17 cellular contexts compared by ENCODE assay signal in the genomic region with DNA sequence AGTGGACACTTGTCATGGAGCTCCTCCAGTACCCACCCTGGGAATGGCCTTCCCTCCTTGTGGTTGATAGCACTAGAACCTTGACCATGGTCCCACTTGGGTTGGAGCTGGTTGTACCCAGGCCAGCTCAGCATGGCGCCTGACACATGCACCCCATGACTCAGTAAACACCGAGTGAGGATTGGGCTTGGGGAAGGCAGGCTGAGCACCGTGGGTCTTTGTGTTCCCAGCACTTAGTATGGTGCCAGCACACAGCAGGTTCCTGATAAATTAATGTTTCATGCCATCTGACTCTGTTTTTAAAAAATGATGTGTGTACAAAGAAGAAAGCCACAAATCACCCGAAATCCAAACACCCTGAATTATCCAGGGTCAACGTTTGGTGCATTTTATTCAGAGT.
A peak's percentile ranks its signal among the peaks of the same experiment; 100 is the strongest.
DNase-seq lines count a peak whose midpoint lies in the region; ATAC-seq and TF ChIP-seq lines count a peak whose summit lies in the region.
"Had no signal": no experiment of that assay in that cellular context is flagged by ENCODE, and none has a peak within 500 bp of the region (broad histone marks: within the 10 kb centered on the region; RNA-seq: fewer than 3 reads in every experiment).

No MANE protein-coding gene starts in this region.

- DNase-seq in G401 (ENCODE audit: low spot score) (peak; percentile 67), NCI-H2081 (lab: John Stamatoyannopoulos, UW) (peak; percentile 53 to 92), endodermal cell (peak; percentile 14), aorta (peak; percentile 16 to 47), COLO668 (lab: John Stamatoyannopoulos, UW; ENCODE audit: unreplicated experiment) (no peak)
- no peak for DNase-seq in stimulated activated CD4-positive, alpha-beta T cell treated with anti-CD3 and anti-CD28 coated beads, Interleukin-4, amount 100 ng/mL, for 1 hour
- DNase-seq: DND-41, Karpas-422, NCI-H1930, NCI-H226, NCI-H524, NCI-H82, Peyer's patch had no signal

- no peak overlapping the region for H3K9ac ChIP-seq in endodermal cell (ENCODE audit: extremely low read depth, low read length, poor library complexity, severe bottlenecking)

- peaks cover 2% of the 10 kb centered on the region for H3K4me1 Mint-ChIP-seq in endodermal cell

- H3K36me3 Mint-ChIP-seq in endodermal cell (ENCODE audit: low read depth), result no peaks in the 10 kb centered on the region

- no peak for TF ChIP-seq CTCF in endodermal cell (conservative IDR thresholded peaks at IDR 0.05)

- H3K36me3 ChIP-seq in endodermal cell (ENCODE audit: control insufficient read depth, insufficient read depth, low read length), result no peaks in the 10 kb centered on the region
- no peaks in the 10 kb centered on the region for H3K36me3 ChIP-seq in aorta (ENCODE audit: control insufficient read depth in 1 of 2, insufficient read depth in 2 of 2, low read length in 1 of 2)
- H3K36me3 ChIP-seq: Peyer's patch, SJSA1 had no signal

- H3K27me3 ChIP-seq in endodermal cell (ENCODE audit: control insufficient read depth, insufficient read depth, low read length, poor library complexity, severe bottlenecking) (peaks cover 6% of the 10 kb centered on the region), aorta (ENCODE audit: control insufficient read depth in 1 of 2, insufficient read depth in 2 of 2, low read length in 1 of 2) (no peaks in the 10 kb centered on the region)
- H3K27me3 ChIP-seq: Peyer's patch had no signal

- no peak overlapping the region for H3K27ac Mint-ChIP-seq in endodermal cell
- H3K27ac Mint-ChIP-seq: CD4-positive, alpha-beta T cell; T-helper 1 cell treated with Interleukin-12 subunit alpha and Interleukin-12 subunit beta and Interleukin-4 antibody, amounts not matched to agents 30 μg/mL and 1 μg/mL, for 36 hours had no signal

- ATAC-seq in aorta (ENCODE audit: low FRiP score) (no peak), GM19463 (IDR thresholded peaks at IDR 0.05; ENCODE audit: unreplicated experiment) (no peak)

- H3K4me3 ChIP-seq in endodermal cell (ENCODE audit: low read length) (no peak overlapping the region), aorta (ENCODE audit: low read length in 2 of 2) (no peak overlapping the region)
- H3K4me3 ChIP-seq: Peyer's patch, SJSA1 had no signal

- in situ Hi-C loops in G401 (cut with HindIII; ENCODE audit: low sequenced_read_pairs), result loop anchor here (10.0 kb wide), 1 partner anchor 57 kb away; no protein-coding TSS in a partner anchor

- H3K9me3 ChIP-seq in endodermal cell (ENCODE audit: control insufficient read depth, low read length) (no peaks in the 10 kb centered on the region), aorta (ENCODE audit: control insufficient read depth, low read length) (no peaks in the 10 kb centered on the region)
- H3K9me3 ChIP-seq: Peyer's patch, SJSA1 had no signal

- H3K4me3 Mint-ChIP-seq in endodermal cell, result no peak overlapping the region
- H3K4me3 Mint-ChIP-seq: CD4-positive, alpha-beta T cell; T-helper 1 cell treated with Interleukin-12 subunit alpha and Interleukin-12 subunit beta and Interleukin-4 antibody, amounts not matched to agents 30 μg/mL and 1 μg/mL, for 36 hours had no signal

- H3K27ac ChIP-seq in endodermal cell (ENCODE audit: low read depth, low read length) (no peak overlapping the region), aorta (ENCODE audit: low read depth in 1 of 2, low read length in 2 of 2) (no peak overlapping the region)
- H3K27ac ChIP-seq: Peyer's patch, SJSA1 had no signal

- H3K9me3 Mint-ChIP-seq in endodermal cell, result no peaks in the 10 kb centered on the region
- H3K9me3 Mint-ChIP-seq: CD4-positive, alpha-beta T cell; T-helper 1 cell treated with Interleukin-12 subunit alpha and Interleukin-12 subunit beta and Interleukin-4 antibody, amounts not matched to agents 30 μg/mL and 1 μg/mL, for 36 hours had no signal

- peaks cover 20% of the 10 kb centered on the region for H3K27me3 Mint-ChIP-seq in endodermal cell (ENCODE audit: insufficient read depth)

- intact Hi-C loops in aorta (cut with DNase I), result loop anchor here in 1 of 2 donors (5.0 kb wide), 1 partner anchor 69 kb away; no protein-coding TSS in a partner anchor

- H3K4me1 ChIP-seq in endodermal cell (ENCODE audit: control insufficient read depth, insufficient read depth, low read length), result no peaks in the 10 kb centered on the region
- no peaks in the 10 kb centered on the region for H3K4me1 ChIP-seq in aorta (ENCODE audit: control insufficient read depth in 1 of 2, insufficient read depth in 2 of 2, low read length in 2 of 2)
- H3K4me1 ChIP-seq: Peyer's patch, SJSA1 had no signal

- WGBS in endodermal cell (ENCODE audit: insufficient coverage in 1 of 2, insufficient read length in 1 of 2), 2 experiments, result 92 to 93% methylated on average over 5 of the region's 5 CpGs
- 65 to 68% methylated on average over 5 of the region's 5 CpGs for WGBS in aorta, 2 donors

Comparison
In these comparisons a context has a peak if more than half of its experiments do, and no peak if none do; other contexts are left out.
1. DNase-seq: peak in G401 (single experiment), NCI-H2081 (2 of 2), endodermal cell (single experiment) and aorta (2 of 2); none in stimulated activated CD4-positive, alpha-beta T cell treated with anti-CD3 and anti-CD28 coated beads, Interleukin-4, amount 100 ng/mL, for 1 hour (single experiment) and COLO668 (single experiment).